In genomic region chr9:69324549-69325401, GRCh38 we compare ENCODE assay signal across 8 cellular contexts. TPM values are rescaled to one million over a fixed set of nuclear protein-coding genes. Genes with fewer than 3 reads are reported as not detected.
DNase-seq lines count a peak whose midpoint lies in the region; ATAC-seq, FAIRE-seq and TF ChIP-seq lines count a peak whose summit lies in the region.

A gene with protein sequence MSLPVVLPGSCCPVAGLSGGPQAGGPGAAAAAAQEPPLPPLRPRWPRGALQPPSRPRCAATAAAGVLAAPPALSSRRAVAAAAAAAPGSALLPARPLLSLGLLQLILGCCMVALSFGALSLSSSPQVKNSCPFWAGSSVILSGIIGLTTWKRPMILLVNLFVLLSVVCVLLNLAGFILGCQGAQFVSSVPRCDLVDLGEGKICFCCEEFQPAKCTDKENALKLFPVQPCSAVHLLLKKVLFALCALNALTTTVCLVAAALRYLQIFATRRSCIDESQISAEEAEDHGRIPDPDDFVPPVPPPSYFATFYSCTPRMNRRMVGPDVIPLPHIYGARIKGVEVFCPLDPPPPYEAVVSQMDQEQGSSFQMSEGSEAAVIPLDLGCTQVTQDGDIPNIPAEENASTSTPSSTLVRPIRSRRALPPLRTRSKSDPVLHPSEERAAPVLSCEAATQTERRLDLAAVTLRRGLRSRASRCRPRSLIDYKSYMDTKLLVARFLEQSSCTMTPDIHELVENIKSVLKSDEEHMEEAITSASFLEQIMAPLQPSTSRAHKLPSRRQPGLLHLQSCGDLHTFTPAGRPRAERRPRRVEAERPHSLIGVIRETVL (plus strand): TSS chr9:69325215. CDS start chr9:69325310, 95 bp downstream.

- peak; percentile 25 for DNase-seq in stimulated activated CD4-positive, alpha-beta T cell treated with anti-CD3 and anti-CD28 coated beads, Interleukin-15, amount 100 ng/mL, for 24 hours
- DNase-seq in stimulated activated CD4-positive, alpha-beta T cell treated with anti-CD3 and anti-CD28 coated beads, Interleukin-2, amount 100 ng/mL, for 48 hours, result no peak
- peak; percentile 31 for DNase-seq in NCI-H146 treated with DMSO at 0.1 percent for 48 hours (lab: John Stamatoyannopoulos, UW; ENCODE audit: unreplicated experiment)
- peak; percentile 42 for DNase-seq in astrocyte (ENCODE audit: low read depth)
- DNase-seq in hepatocyte (ENCODE audit: low spot score), result peak; percentile 78
- no peak for DNase-seq in dedifferentiated amniotic fluid mesenchymal stem cell (ENCODE audit: extremely low spot score)

- no peaks in the 10 kb centered on the region for H3K4me1 Mint-ChIP-seq in astrocyte (ENCODE audit: low read depth, unreplicated experiment)

- no peaks in the 10 kb centered on the region for H3K9me2 ChIP-seq in hepatocyte (replicated peaks; ENCODE audit: insufficient read depth)

- FAIRE-seq in astrocyte (lab: Jason Lieb, UNC), result no peak

- H3K4me3 Mint-ChIP-seq in astrocyte (ENCODE audit: unreplicated experiment), result peak within 1 kb of the TSS; percentile 86

- peak within 1 kb of the TSS; percentile 88 for H3K4me2 ChIP-seq in astrocyte (ENCODE audit: low read length)
- H3K4me2 ChIP-seq in hepatocyte, result peak within 1 kb of the TSS; percentile 100

- peak within 1 kb of the TSS; percentile 56 for H3K4me3 ChIP-seq in astrocyte (ENCODE audit: insufficient read depth, low read depth, low read length)
- peak within 1 kb of the TSS; percentile 55 for H3K4me3 ChIP-seq in hepatocyte
- peak within 1 kb of the TSS; percentile 72 for H3K4me3 ChIP-seq in rectal smooth muscle tissue (ENCODE audit: low read length)

- H3K79me2 ChIP-seq in astrocyte (ENCODE audit: insufficient read depth, low read length) (no peaks in the 10 kb centered on the region), hepatocyte (no peaks in the 10 kb centered on the region)

- H2AFZ ChIP-seq in astrocyte (ENCODE audit: low read depth, low read length) (peak within 1 kb of the TSS; percentile 80), hepatocyte (peak within 1 kb of the TSS; percentile 94)

- peaks cover 27% of the 10 kb centered on the region for H3K27me3 Mint-ChIP-seq in astrocyte (ENCODE audit: low read depth, unreplicated experiment)

- peak within 1 kb of the TSS; percentile 25 for H3K9ac ChIP-seq in astrocyte (ENCODE audit: low read length)
- no peak within 1 kb of the TSS for H3K9ac ChIP-seq in rectal smooth muscle tissue (ENCODE audit: low read length)

- H3K27ac ChIP-seq in astrocyte (ENCODE audit: low read depth, low read length) (no peak within 1 kb of the TSS), hepatocyte (no peak within 1 kb of the TSS), rectal smooth muscle tissue (ENCODE audit: low read depth, low read length) (peak within 1 kb of the TSS; percentile 69)

- no peak within 1 kb of the TSS for H3K27ac Mint-ChIP-seq in astrocyte (ENCODE audit: unreplicated experiment)

- H3K4me1 ChIP-seq in astrocyte (ENCODE audit: insufficient read depth, low read length) (peaks cover 7% of the 10 kb centered on the region), hepatocyte (ENCODE audit: insufficient read depth) (peaks cover 5% of the 10 kb centered on the region), rectal smooth muscle tissue (ENCODE audit: control insufficient read depth, insufficient read depth, low read length) (no peaks in the 10 kb centered on the region)

- no peak for TF ChIP-seq CTCF in astrocyte (IDR thresholded peaks at IDR 0.05; ENCODE audit: insufficient read depth, low read depth, low read length)
- no peak for TF ChIP-seq CTCF in hepatocyte (IDR thresholded peaks at IDR 0.05; ENCODE audit: poor library complexity)

- H4K20me1 ChIP-seq in astrocyte (ENCODE audit: insufficient read depth, low read length) (no peaks in the 10 kb centered on the region), hepatocyte (ENCODE audit: insufficient read depth, poor library complexity, severe bottlenecking) (no peaks in the 10 kb centered on the region)

- peaks cover 1% of the 10 kb centered on the region for H3K36me3 Mint-ChIP-seq in astrocyte (ENCODE audit: low read depth, unreplicated experiment)

- H3K9me3 ChIP-seq in astrocyte (ENCODE audit: insufficient read depth, low read depth, low read length), result no peaks in the 10 kb centered on the region
- H3K9me3 ChIP-seq in hepatocyte (ENCODE audit: low read depth), result no peaks in the 10 kb centered on the region

- 1% methylated on average over 67 of the region's 81 CpGs for WGBS in hepatocyte (ENCODE audit: low lambda C conversion rate, missing lambda C conversion rate)

- no peak for ATAC-seq in GM21367 (IDR thresholded peaks at IDR 0.05; ENCODE audit: unreplicated experiment)

- H3K27me3 ChIP-seq in astrocyte (ENCODE audit: insufficient read depth, low read length) (peaks cover 46% of the 10 kb centered on the region), hepatocyte (peaks cover 60% of the 10 kb centered on the region), rectal smooth muscle tissue (ENCODE audit: control insufficient read depth, insufficient read depth, low read length) (no peaks in the 10 kb centered on the region)

- H3K36me3 ChIP-seq in astrocyte (ENCODE audit: insufficient read depth, low read length) (no peaks in the 10 kb centered on the region), hepatocyte (replicated peaks; ENCODE audit: insufficient read depth, low read depth) (no peaks in the 10 kb centered on the region), rectal smooth muscle tissue (ENCODE audit: control insufficient read depth, insufficient read depth, low read length) (no peaks in the 10 kb centered on the region)

- no peaks in the 10 kb centered on the region for H3K9me3 Mint-ChIP-seq in astrocyte (ENCODE audit: unreplicated experiment)

RNA-seq across cellular contexts. Expression of the gene that starts here (rescaled TPM):
- total RNA-seq in astrocyte, result 2.0 and 3.4 TPM in 2 replicates
- total RNA-seq in hepatocyte, result 2.2 and 3.4 TPM in 2 replicates
- polyA plus RNA-seq in hepatocyte, result 0.94 and 4.9 TPM in 2 replicates

Comparison
In these comparisons a context has a peak if more than half of its experiments do, and no peak if none do; other contexts are left out.
1. DNase-seq: peak in stimulated activated CD4-positive, alpha-beta T cell treated with anti-CD3 and anti-CD28 coated beads, Interleukin-15, amount 100 ng/mL, for 24 hours (single experiment), NCI-H146 treated with DMSO at 0.1 percent for 48 hours (single experiment), astrocyte (single experiment) and hepatocyte (single experiment); none in stimulated activated CD4-positive, alpha-beta T cell treated with anti-CD3 and anti-CD28 coated beads, Interleukin-2, amount 100 ng/mL, for 48 hours (0 of 2) and dedifferentiated amniotic fluid mesenchymal stem cell (single experiment).
2. Peak in every context shown above with its lines, with median percentiles within 50 percentile points of each other: H3K4me3 ChIP-seq.